In the genomic region with DNA sequence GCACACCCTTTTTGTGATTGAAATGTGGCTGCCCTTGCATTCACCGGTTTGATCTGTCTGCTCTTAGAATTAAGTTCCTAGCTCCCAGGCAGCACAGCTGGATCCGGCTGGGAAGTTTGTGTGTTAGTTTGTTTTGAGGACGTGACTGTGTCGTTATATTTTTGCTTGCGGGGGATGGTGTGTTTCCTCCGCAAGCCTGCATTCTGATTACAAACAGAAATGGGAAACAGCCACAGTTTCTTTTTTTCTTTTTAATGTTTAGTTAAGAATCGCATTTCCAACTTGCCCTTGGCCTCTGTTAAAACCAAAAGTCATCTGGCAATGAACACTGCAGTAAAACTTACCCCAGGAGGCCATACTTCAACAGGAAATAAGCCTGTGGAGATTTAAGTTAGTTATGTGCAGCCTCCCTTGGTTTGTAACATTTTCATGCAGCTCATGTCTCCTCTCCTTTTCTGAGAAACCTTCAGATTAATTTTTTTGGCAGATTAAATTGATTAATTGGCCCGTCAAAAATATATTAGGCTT, we compare ENCODE assay signal across 8 cellular contexts. TPM values are rescaled to one million over a fixed set of nuclear protein-coding genes. Genes with fewer than 3 reads are reported as not detected.
A peak's percentile ranks its signal among the peaks of the same experiment; 100 is the strongest.
DNase-seq lines count a peak whose midpoint lies in the region; ATAC-seq and TF ChIP-seq lines count a peak whose summit lies in the region.

No MANE protein-coding gene starts in this region.

- TF ChIP-seq POLR2A in Peyer's patch (IDR thresholded peaks at IDR 0.05): no peak

- no peaks in the 10 kb centered on the region for H3K27me3 ChIP-seq in A673 (replicated peaks; ENCODE audit: insufficient read depth, low read depth, low read length, poor library complexity)
- H3K27me3 ChIP-seq in Peyer's patch: no peaks in the 10 kb centered on the region
- H3K27me3 ChIP-seq in ectodermal cell (ENCODE audit: control insufficient read depth, insufficient read depth, low read length, poor library complexity, severe bottlenecking): no peaks in the 10 kb centered on the region

- CTCF ChIA-PET in A673 (lab: Charles Lee): no interaction called here

- peak; percentile 15 for ATAC-seq in GM21367 (IDR thresholded peaks at IDR 0.05; ENCODE audit: unreplicated experiment)

- no TSS peak for BruUV-seq in A673 (replicated peaks; lab: Mats Ljungman, UMichigan)

- POLR2A ChIA-PET in A673 (lab: Charles Lee; ENCODE audit: low non-redundant PET): interaction anchor here (0.9 kb wide), 1 partner anchor 106 kb away, joined by 3 read pairs; no protein-coding TSS in a partner anchor

- intact Hi-C loops in A673 (cut with micrococcal nuclease; ENCODE audit: unreplicated experiment): no loop called here

- H3K4me3 ChIP-seq in A673 (ENCODE audit: low read depth, low read length, poor library complexity, severe bottlenecking): peak overlapping the region; percentile 80
- peak overlapping the region; percentile 89 to 97 (median 94) for H3K4me3 ChIP-seq in Peyer's patch
- peak overlapping the region; percentile 83 for H3K4me3 ChIP-seq in ectodermal cell (ENCODE audit: insufficient read depth, low read depth, low read length)

- H3K27ac ChIP-seq in A673 (ENCODE audit: low read depth, low read length, poor library complexity, severe bottlenecking) (peak overlapping the region; percentile 84), Peyer's patch (peak overlapping the region; percentile 92 to 97 (median 96)), ectodermal cell (ENCODE audit: insufficient read depth, low read depth, low read length, poor library complexity, severe bottlenecking) (no peak overlapping the region)

- H3K4me1 ChIP-seq in A673 (ENCODE audit: insufficient read depth, low read length, poor library complexity, severe bottlenecking): peaks cover 28% of the 10 kb centered on the region
- peaks cover 0 to 20% (median 2%) of the 10 kb centered on the region in 4 donors for H3K4me1 ChIP-seq in Peyer's patch
- no peaks in the 10 kb centered on the region for H3K4me1 ChIP-seq in ectodermal cell (ENCODE audit: control insufficient read depth, insufficient read depth, low read length)

- H3K9me3 ChIP-seq in A673 (ENCODE audit: low read depth, low read length, poor library complexity, severe bottlenecking) (no peaks in the 10 kb centered on the region), Peyer's patch (no peaks in the 10 kb centered on the region), ectodermal cell (ENCODE audit: control insufficient read depth, low read length) (no peaks in the 10 kb centered on the region)

- DNase-seq in A673 (ENCODE audit: low spot score) (peak; percentile 87), Peyer's patch (no peak), midbrain (lab: John Stamatoyannopoulos, UW) (peak; percentile 22), occipital lobe (lab: John Stamatoyannopoulos, UW) (no peak), ureter (ENCODE audit: low spot score) (no peak), NCI-H1417 treated with DMSO at 0.1 percent for 48 hours (lab: John Stamatoyannopoulos, UW) (no peak)

- 1 to 4% methylated on average over 8 of the region's 8 CpGs for WGBS in ectodermal cell, 2 experiments

- TF ChIP-seq CTCF in A673 (conservative IDR thresholded peaks at IDR 0.05; ENCODE audit: low read depth, low read length): no peak
- no peak for TF ChIP-seq CTCF in Peyer's patch (IDR thresholded peaks at IDR 0.05)

- H3K36me3 ChIP-seq in A673 (ENCODE audit: insufficient read depth, low read length, poor library complexity, severe bottlenecking): no peaks in the 10 kb centered on the region
- H3K36me3 ChIP-seq in Peyer's patch: no peaks in the 10 kb centered on the region
- no peaks in the 10 kb centered on the region for H3K36me3 ChIP-seq in ectodermal cell (ENCODE audit: control insufficient read depth, insufficient read depth, low read length)

RNA-seq across cellular contexts. Expression of gene TMOD3, which starts 0.9 kb away (rescaled TPM):
- 66.6 and 70.2 TPM in 2 replicates for total RNA-seq in A673 (2021)
- 10 to 100 TPM; 39.3 to 51.8 (median 42.0) TPM for total RNA-seq in Peyer's patch
- polyA plus RNA-seq in ectodermal cell (2013, experiment 1 of 4): 19.9 TPM
- 18.0 TPM for polyA plus RNA-seq in ectodermal cell (2013, experiment 2 of 4)
- 12.4 TPM for polyA plus RNA-seq in ectodermal cell (2013, experiment 3 of 4)
- 13.9 TPM for polyA plus RNA-seq in ectodermal cell (2013, experiment 4 of 4)
- total RNA-seq in occipital lobe: 81.7 TPM
- total RNA-seq in ureter: 44.2 TPM

Comparison
In these comparisons a context has a peak if more than half of its experiments do, and no peak if none do; other contexts are left out.
1. DNase-seq: peak in A673 (single experiment) and midbrain (single experiment); none in Peyer's patch (0 of 3), occipital lobe (single experiment), ureter (single experiment) and NCI-H1417 treated with DMSO at 0.1 percent for 48 hours (single experiment).
2. Peak in every context shown above with its lines, with median percentiles within 50 percentile points of each other: H3K4me3 ChIP-seq.